Comparison of ENCODE assay signal across 34 cellular contexts in genomic region chr7:38625866-38626265, GRCh38. TPM values are rescaled to one million over a fixed set of nuclear protein-coding genes. Genes with fewer than 3 reads are reported as not detected.
"Had no signal": no experiment of that assay in that cellular context is flagged by ENCODE, and none has a peak within 500 bp of the region (broad histone marks: within the 10 kb centered on the region; RNA-seq: fewer than 3 reads in every experiment).

No MANE protein-coding gene starts in this region.

- DNase-seq: activated effector memory CD4-positive, alpha-beta T cell treated with anti-CD3 and anti-CD28 coated beads, Interleukin-2, amount 50 U/mL, for 16 hours; activated effector memory CD4-positive, alpha-beta T cell treated with Interleukin-2 at 50 U/mL for 16 hours; activated gamma-delta T cell; activated gamma-delta T cell treated with Interleukin-2 at 50 U/mL for 16 hours; activated naive CD4-positive, alpha-beta T cell; activated naive CD4-positive, alpha-beta T cell treated with anti-CD3 and anti-CD28 coated beads for 36 hours; activated naive CD4-positive, alpha-beta T cell treated with anti-CD3 and anti-CD28 coated beads, Interleukin-2, amount 10 ng/mL, durations not matched to agents 7 days and 5 days; activated naive CD4-positive, alpha-beta T cell treated with anti-CD3 and anti-CD28 coated beads, Interleukin-2, amount 50 U/mL, for 16 hours; activated naive CD4-positive, alpha-beta T cell treated with Interleukin-2 at 50 U/mL for 16 hours; activated naive CD8-positive, alpha-beta T cell treated with anti-CD3 and anti-CD28 coated beads for 36 hours; activated naive CD8-positive, alpha-beta T cell treated with anti-CD3 and anti-CD28 coated beads, Interleukin-2, amount 10 ng/mL, durations not matched to agents 7 days and 5 days; activated naive CD8-positive, alpha-beta T cell treated with anti-CD3 and anti-CD28 coated beads, Interleukin-2, amount 50 U/mL, for 24 hours; activated T-cell treated with anti-CD3 and anti-CD28 coated beads, Interleukin-2, amount 50 U/mL, for 4 hours; activated T-cell treated with anti-CD3 and anti-CD28 coated beads, Interleukin-2, amount 50 U/mL, for 48 hours; activated T-cell treated with anti-CD3 and anti-CD28 coated beads, Interleukin-2, amount 50 U/mL, for 72 hours; adrenal gland; amniotic stem cell; amygdala; anterior cingulate cortex; aorta; body of pancreas; brain microvascular endothelial cell; caudate nucleus; central memory CD4-positive, alpha-beta T cell; cerebellar nuclear complex had no signal

- H3K9me3 ChIP-seq: adrenal gland, ascending aorta had no signal

- ATAC-seq: activated naive CD4-positive, alpha-beta T cell treated with anti-CD3 and anti-CD28 coated beads, Interleukin-2, amount 50 U/mL, for 72 hours; activated naive CD8-positive, alpha-beta T cell treated with anti-CD3 and anti-CD28 coated beads, Interleukin-2, amount 50 U/mL, for 24 hours; activated T-cell treated with anti-CD3 and anti-CD28 coated beads, Interleukin-2, amount 50 U/mL, for 4 hours; activated T-cell treated with anti-CD3 and anti-CD28 coated beads, Interleukin-2, amount 50 U/mL, for 72 hours; activated T-helper 17 cell treated with anti-CD3 and anti-CD28 coated beads, Interleukin-2, amount 50 U/mL, for 72 hours; body of pancreas had no signal

- H3K4me1 ChIP-seq: ascending aorta had no signal

- H3K4me3 ChIP-seq: adrenal gland, ascending aorta, body of pancreas, breast epithelium, cardiac muscle cell had no signal

- FAIRE-seq: astrocyte, bronchial epithelial cell, colon had no signal

- H3K27me3 ChIP-seq: ascending aorta, body of pancreas had no signal

- H3K27ac ChIP-seq: adrenal gland, ascending aorta, body of pancreas, brain microvascular endothelial cell, breast epithelium, cardiac muscle cell had no signal

- H3K36me3 ChIP-seq: adrenal gland, ascending aorta, brain microvascular endothelial cell, breast epithelium, cardiac muscle cell had no signal

RNA-seq across cellular contexts. Expression of gene AMPH, which starts 5.3 kb away (rescaled TPM):
- total RNA-seq: activated naive CD4-positive, alpha-beta T cell treated with anti-CD3 and anti-CD28 coated beads, Interleukin-2, amount 50 U/mL, for 72 hours; activated naive CD8-positive, alpha-beta T cell treated with anti-CD3 and anti-CD28 coated beads for 36 hours; activated naive CD8-positive, alpha-beta T cell treated with anti-CD3 and anti-CD28 coated beads, Interleukin-2, amount 10 ng/mL, durations not matched to agents 7 days and 5 days; activated T-helper 1 cell treated with anti-CD3 and anti-CD28 coated beads, Interleukin-12 subunit alpha, Interleukin-12 subunit beta, Interleukin-2, Interleukin-4 antibody, amounts not matched to agents 30 ng/mL and 10 ng/mL and 1 ng/mL, durations not matched to agents 14 hours and 24 hours and 36 hours; activated T-helper 17 cell treated with anti-CD3 and anti-CD28 coated beads, Interleukin-2, amount 50 U/mL, for 72 hours; bronchial epithelial cell had no signal
